In genomic region chr16:1297413-1297773, GRCh38 we compare ENCODE assay signal across 17 cellular contexts. TPM values are rescaled to one million over a fixed set of nuclear protein-coding genes. Genes with fewer than 3 reads are reported as not detected.
A peak's percentile ranks its signal among the peaks of the same experiment; 100 is the strongest.
DNase-seq lines count a peak whose midpoint lies in the region; ATAC-seq and TF ChIP-seq lines count a peak whose summit lies in the region.
"Had no signal": no experiment of that assay in that cellular context is flagged by ENCODE, and none has a peak within 500 bp of the region (broad histone marks: within the 10 kb centered on the region; RNA-seq: fewer than 3 reads in every experiment).

No MANE protein-coding gene starts in this region.

- H3K4me1 ChIP-seq in heart right ventricle, result peaks cover 3 to 16% (median 7%) of the 10 kb centered on the region in 9 donors
- H3K4me1 ChIP-seq in adrenal gland (replicated peaks in 1 of 2), result peaks cover 4 to 12% of the 10 kb centered on the region in 2 donors
- peaks cover 10% of the 10 kb centered on the region for H3K4me1 ChIP-seq in mesenchymal stem cell (ENCODE audit: control insufficient read depth, insufficient read depth, low read depth, low read length)
- H3K4me1 ChIP-seq in stomach, result peaks cover 19 to 27% (median 21%) of the 10 kb centered on the region in 4 donors
- H3K4me1 ChIP-seq: SJCRH30 had no signal

- TF ChIP-seq POLR2A in adrenal gland (IDR thresholded peaks at IDR 0.05) (no peak), stomach (IDR thresholded peaks at IDR 0.05) (no peak)

- no peaks in the 10 kb centered on the region for H3K9me3 Mint-ChIP-seq in type B pancreatic cell
- no peaks in the 10 kb centered on the region for H3K9me3 Mint-ChIP-seq in CD4-positive, alpha-beta T cell

- H2BK12ac ChIP-seq in mesenchymal stem cell (ENCODE audit: low read length in 2 of 2), result no peak overlapping the region

- H2BK15ac ChIP-seq in mesenchymal stem cell (ENCODE audit: low read depth, poor library complexity, severe bottlenecking), result no peak overlapping the region

- H3K27me3 Mint-ChIP-seq in type B pancreatic cell, result peaks cover 31% of the 10 kb centered on the region
- H3K27me3 Mint-ChIP-seq in CD4-positive, alpha-beta T cell, result peaks cover 43% of the 10 kb centered on the region

- TF ChIP-seq EP300 in stomach (IDR thresholded peaks at IDR 0.05), result no peak

- no peak overlapping the region for H2BK120ac ChIP-seq in mesenchymal stem cell (ENCODE audit: low read depth, low read length)

- no peaks in the 10 kb centered on the region for H3K9me3 ChIP-seq in heart right ventricle
- no peaks in the 10 kb centered on the region for H3K9me3 ChIP-seq in adrenal gland (replicated peaks in 1 of 3)
- no peaks in the 10 kb centered on the region for H3K9me3 ChIP-seq in mesenchymal stem cell (ENCODE audit: control insufficient read depth, low read length)
- no peaks in the 10 kb centered on the region for H3K9me3 ChIP-seq in stomach
- no peaks in the 10 kb centered on the region for H3K9me3 ChIP-seq in CD4-positive, alpha-beta T cell (ENCODE audit: control insufficient read depth, low read length)
- H3K9me3 ChIP-seq: SJCRH30 had no signal

- no peak overlapping the region for H3K4ac ChIP-seq in mesenchymal stem cell (ENCODE audit: low read depth in 1 of 2, low read length in 2 of 2)

- POLR2A ChIA-PET in CD4-positive, alpha-beta T cell (lab: Charles Lee), result interaction anchor here (1.3 kb wide), 1 partner anchor 12 kb away, joined by 3 read pairs; the partner anchor contains the start of gene UBE2I

- no peak for TF ChIP-seq CTCF in heart right ventricle (IDR thresholded peaks at IDR 0.05)
- TF ChIP-seq CTCF in adrenal gland (IDR thresholded peaks at IDR 0.05), result no peak
- no peak for TF ChIP-seq CTCF in type B pancreatic cell (conservative IDR thresholded peaks at IDR 0.05)
- TF ChIP-seq CTCF in stomach (IDR thresholded peaks at IDR 0.05), result no peak
- no peak for TF ChIP-seq CTCF in CD4-positive, alpha-beta T cell (IDR thresholded peaks at IDR 0.05)

- 52 to 58% methylated on average over 4 of the region's 4 CpGs for WGBS in heart right ventricle, 2 donors
- 40 to 51% (median 49%) methylated on average over 4 of the region's 4 CpGs for WGBS in adrenal gland, 4 donors
- 69% methylated on average over 3 of the region's 4 CpGs for WGBS in mesenchymal stem cell
- 45 to 56% (median 52%) methylated on average over 4 of the region's 4 CpGs for WGBS in stomach, 5 donors

- no peak overlapping the region for H2AFZ ChIP-seq in mesenchymal stem cell (ENCODE audit: low read depth, low read length)

- intact Hi-C loops in heart right ventricle (cut with DNase I), result no loop called here
- intact Hi-C loops in cardiac septum (cut with DNase I), result no loop called here
- intact Hi-C loops in adrenal gland (cut with DNase I), result no loop called here
- intact Hi-C loops in posterior vena cava (cut with DNase I), result no loop called here
- intact Hi-C loops in stomach (cut with DNase I; ENCODE audit: low total_unique reads), result no loop called here
- intact Hi-C loops in CD4-positive, alpha-beta T cell (cut with DNase I, micrococcal nuclease), result no loop called here

- H3K23ac ChIP-seq in mesenchymal stem cell (ENCODE audit: low read length in 2 of 2), result no peak overlapping the region

- H3K4me3 ChIP-seq in heart right ventricle (no peak overlapping the region), adrenal gland (no peak overlapping the region), mesenchymal stem cell (ENCODE audit: insufficient read depth in 1 of 2, low read depth in 1 of 2, low read length in 2 of 2) (no peak overlapping the region), stomach (no peak overlapping the region)
- H3K4me3 ChIP-seq: dorsolateral prefrontal cortex, SJCRH30 had no signal

- no peak for ATAC-seq in heart right ventricle
- no peak for ATAC-seq in CD4-positive, alpha-beta T cell (ENCODE audit: poor library complexity)

- H3K4me2 ChIP-seq in mesenchymal stem cell (ENCODE audit: low read length, poor library complexity, severe bottlenecking), result no peak overlapping the region

- H3K4me1 Mint-ChIP-seq in type B pancreatic cell (ENCODE audit: unreplicated experiment), result peaks cover 10% of the 10 kb centered on the region
- peaks cover 6% of the 10 kb centered on the region for H3K4me1 Mint-ChIP-seq in CD4-positive, alpha-beta T cell (ENCODE audit: low read depth)

- no peak overlapping the region for H2AK5ac ChIP-seq in mesenchymal stem cell (ENCODE audit: low read length, severe bottlenecking)

- no peaks in the 10 kb centered on the region for H3K79me1 ChIP-seq in mesenchymal stem cell (replicated peaks; ENCODE audit: low read length, poor library complexity, severe bottlenecking)

- no peak overlapping the region for H2BK5ac ChIP-seq in mesenchymal stem cell (ENCODE audit: low read depth, low read length, poor library complexity, severe bottlenecking)

- no peaks in the 10 kb centered on the region for H3K36me3 ChIP-seq in heart right ventricle
- no peaks in the 10 kb centered on the region for H3K36me3 ChIP-seq in adrenal gland (replicated peaks in 1 of 2)
- no peaks in the 10 kb centered on the region for H3K36me3 ChIP-seq in mesenchymal stem cell (ENCODE audit: control insufficient read depth in 1 of 2, insufficient read depth in 2 of 2, low read depth in 1 of 2, low read length in 2 of 2)
- no peaks in the 10 kb centered on the region for H3K36me3 ChIP-seq in stomach
- H3K36me3 ChIP-seq: SJCRH30 had no signal

- no peak overlapping the region for H3K14ac ChIP-seq in mesenchymal stem cell (ENCODE audit: low read length in 2 of 2)

- H3K27ac ChIP-seq in heart right ventricle (peak overlapping the region in 8 of 10 donors; percentile 40 to 76 (median 68)), adrenal gland (peak overlapping the region in 4 of 5 donors; percentile 53 to 86 (median 76)), mesenchymal stem cell (ENCODE audit: low read length, poor library complexity, severe bottlenecking) (no peak overlapping the region), stomach (no peak overlapping the region)
- H3K27ac ChIP-seq in CD4-positive, alpha-beta T cell (ENCODE audit: low read depth, low read length), result no peak overlapping the region
- H3K27ac ChIP-seq: dorsolateral prefrontal cortex, SJCRH30 had no signal

- peak overlapping the region in 1 of 2 experiments; percentile 42 for H3K18ac ChIP-seq in mesenchymal stem cell (ENCODE audit: low read depth in 1 of 2, low read length in 2 of 2)

- no peaks in the 10 kb centered on the region for H3K36me3 Mint-ChIP-seq in type B pancreatic cell
- no peaks in the 10 kb centered on the region for H3K36me3 Mint-ChIP-seq in CD4-positive, alpha-beta T cell (ENCODE audit: low read depth)

- peaks cover 0 to 54% (median 50%) of the 10 kb centered on the region in 7 donors for H3K27me3 ChIP-seq in heart right ventricle
- H3K27me3 ChIP-seq in adrenal gland, result no peaks in the 10 kb centered on the region
- peaks cover 28 to 52% of the 10 kb centered on the region in 2 experiments for H3K27me3 ChIP-seq in mesenchymal stem cell (ENCODE audit: control insufficient read depth in 1 of 2, insufficient read depth in 1 of 2, low read length in 2 of 2)
- peaks cover 4 to 74% (median 7%) of the 10 kb centered on the region in 3 donors for H3K27me3 ChIP-seq in stomach
- H3K27me3 ChIP-seq in CD4-positive, alpha-beta T cell (ENCODE audit: control insufficient read depth, insufficient read depth, low read length), result peaks cover 3% of the 10 kb centered on the region

- H3K9ac ChIP-seq in mesenchymal stem cell (ENCODE audit: low read length), result peak overlapping the region; percentile 73

- H4K91ac ChIP-seq in mesenchymal stem cell (ENCODE audit: low read length), result no peak overlapping the region

- no peak overlapping the region for H3K4me3 Mint-ChIP-seq in type B pancreatic cell
- H3K4me3 Mint-ChIP-seq in CD4-positive, alpha-beta T cell, result no peak overlapping the region

- H3K27ac Mint-ChIP-seq in type B pancreatic cell, result peak overlapping the region; percentile 76
- H3K27ac Mint-ChIP-seq in CD4-positive, alpha-beta T cell, result no peak overlapping the region

- CTCF ChIA-PET in CD4-positive, alpha-beta T cell (lab: Charles Lee), result interaction anchor here (0.6 kb wide), 1 partner anchor 879 kb away, joined by 4 read pairs; no protein-coding TSS in a partner anchor

- H4K8ac ChIP-seq in mesenchymal stem cell (ENCODE audit: low read length), result peak overlapping the region; percentile 48

- DNase-seq in heart right ventricle (no peak), cardiac septum (ENCODE audit: low spot score) (no peak), adrenal gland (no peak), mesenchymal stem cell (no peak), type B pancreatic cell (ENCODE audit: extremely low spot score, unreplicated experiment) (no peak), posterior vena cava (ENCODE audit: low spot score) (no peak), stomach (no peak)
- no peak for DNase-seq in CD4-positive, alpha-beta T cell
- DNase-seq: activated CD8-positive, alpha-beta memory T cell treated with anti-CD3 and anti-CD28 coated beads for 24 hours; activated gamma-delta T cell; dorsolateral prefrontal cortex; NCI-H1930; SJCRH30; stimulated activated CD4-positive, alpha-beta T cell treated with anti-CD3 and anti-CD28 coated beads, Interleukin-2, amount 100 ng/mL, for 48 hours had no signal

RNA-seq across cellular contexts. Expression of gene UBE2I, which starts 12.0 kb away (rescaled TPM):
- total RNA-seq in heart right ventricle (10 to 100 TPM; 70.6 to 99.8 (median 84.6) TPM), cardiac septum (86.6 TPM), adrenal gland (100 to 1,000 TPM in 4 of 8 donors, 10 to 100 TPM in 4; 54.6 to 142 (median 105) TPM), type B pancreatic cell (ENCODE audit: low replicate concordance) (157 and 170 TPM in 2 replicates), posterior vena cava (10 to 100 TPM; 68.0 to 68.4 TPM), stomach (10 to 100 TPM; 42.0 to 71.0 (median 48.0) TPM)
- polyA plus RNA-seq in heart right ventricle (10 to 100 TPM; 63.1 to 76.4 TPM), adrenal gland (100 to 1,000 TPM in 1 of 3 donors, 10 to 100 TPM in 2; 61.9 to 203 (median 70.1) TPM), stomach (10 to 100 TPM; 42.2 to 48.2 (median 42.6) TPM)
- polyA plus RNA-seq in mesenchymal stem cell (2013, experiment 1 of 2), result 146 TPM
- polyA plus RNA-seq in mesenchymal stem cell (2013, experiment 2 of 2), result 147 TPM
- total RNA-seq in CD4-positive, alpha-beta T cell, result 100 to 1,000 TPM; 247 to 252 TPM

RNA-seq across cellular contexts. Expression of gene BAIAP3, which starts 36.1 kb away (rescaled TPM):
- 1 to 10 TPM in 9 of 10 donors, under 1 TPM in 1; 0.37 to 3.8 (median 2.0) TPM for total RNA-seq in heart right ventricle
- polyA plus RNA-seq in heart right ventricle, result 1 to 10 TPM; 1.4 to 6.8 TPM
- 3.8 TPM for total RNA-seq in cardiac septum
- total RNA-seq in adrenal gland, result 10 to 100 TPM in 4 of 8 donors, 1 to 10 TPM in 3, under 1 TPM in 1; 0.79 to 25.4 (median 14.9) TPM
- 100 to 1,000 TPM in 1 of 3 donors, 10 to 100 TPM in 2; 11.9 to 129 (median 20.7) TPM for polyA plus RNA-seq in adrenal gland
- polyA plus RNA-seq in mesenchymal stem cell (2013, experiment 1 of 2), result 3.2 TPM
- 3.6 TPM for polyA plus RNA-seq in mesenchymal stem cell (2013, experiment 2 of 2)
- 5.0 and 6.9 TPM in 2 replicates for total RNA-seq in type B pancreatic cell (ENCODE audit: low replicate concordance)
- total RNA-seq in posterior vena cava, result under 1 TPM; 0.24 to 0.56 TPM
- total RNA-seq in stomach, result 10 to 100 TPM in 1 of 5 donors, 1 to 10 TPM in 4; 3.7 to 94.7 (median 6.7) TPM
- 1 to 10 TPM; 1.5 to 3.6 (median 2.5) TPM for polyA plus RNA-seq in stomach
- 10 to 100 TPM; 19.6 to 21.5 TPM for total RNA-seq in CD4-positive, alpha-beta T cell

RNA-seq across cellular contexts. Expression of gene TPSD1, which starts 41.5 kb away (rescaled TPM):
- total RNA-seq in heart right ventricle (under 1 TPM in 3 of 10 donors, not detected in 7; 0.28 to 0.44 (median 0.33) TPM), cardiac septum (not detected), adrenal gland (not detected), type B pancreatic cell (ENCODE audit: low replicate concordance) (not detected in 2 replicates), posterior vena cava (1 to 10 TPM in 1 of 2 donors, under 1 TPM in 1; 0.57 to 4.1 TPM), stomach (1 to 10 TPM in 1 of 5 donors, not detected in 4; 7.6 TPM)
- polyA plus RNA-seq in heart right ventricle (under 1 TPM; 0.12 to 0.51 TPM), adrenal gland (under 1 TPM in 1 of 3 donors, not detected in 2; 0.24 TPM), stomach (1 to 10 TPM in 2 of 3 donors, under 1 TPM in 1; 0.70 to 6.4 (median 2.6) TPM)
- polyA plus RNA-seq in mesenchymal stem cell (2013, experiment 1 of 2), result not detected
- polyA plus RNA-seq in mesenchymal stem cell (2013, experiment 2 of 2), result not detected
- total RNA-seq in CD4-positive, alpha-beta T cell, result not detected
- total RNA-seq: H1, mononuclear cell, SJCRH30 had no signal
- polyA plus RNA-seq: AG04450 had no signal

RNA-seq across cellular contexts. Expression of gene TSR3, which starts 54.3 kb away (rescaled TPM):
- total RNA-seq in heart right ventricle (10 to 100 TPM; 41.5 to 63.6 (median 56.0) TPM), cardiac septum (55.0 TPM), adrenal gland (100 to 1,000 TPM in 3 of 8 donors, 10 to 100 TPM in 5; 49.8 to 258 (median 76.1) TPM), type B pancreatic cell (ENCODE audit: low replicate concordance) (53.1 and 54.0 TPM in 2 replicates), posterior vena cava (10 to 100 TPM; 40.4 to 40.7 TPM), stomach (100 to 1,000 TPM in 1 of 5 donors, 10 to 100 TPM in 3, 1 to 10 TPM in 1; 9.3 to 441 (median 41.1) TPM)
- polyA plus RNA-seq in heart right ventricle (10 to 100 TPM; 43.7 to 83.4 TPM), adrenal gland (10 to 100 TPM; 13.7 to 42.8 (median 39.2) TPM), stomach (10 to 100 TPM; 65.6 to 74.5 (median 71.9) TPM)
- polyA plus RNA-seq in mesenchymal stem cell (2013, experiment 1 of 2), result 43.6 TPM
- polyA plus RNA-seq in mesenchymal stem cell (2013, experiment 2 of 2), result 42.3 TPM
- total RNA-seq in CD4-positive, alpha-beta T cell, result 10 to 100 TPM; 19.9 to 21.4 TPM

RNA-seq across cellular contexts. Expression of gene GNPTG, which starts 54.3 kb away (rescaled TPM):
- total RNA-seq in heart right ventricle (10 to 100 TPM; 24.8 to 43.4 (median 29.9) TPM), cardiac septum (32.3 TPM), adrenal gland (100 to 1,000 TPM; 213 to 332 (median 284) TPM), type B pancreatic cell (ENCODE audit: low replicate concordance) (55.6 and 68.5 TPM in 2 replicates), posterior vena cava (10 to 100 TPM; 48.4 to 55.6 TPM), stomach (10 to 100 TPM; 32.5 to 87.9 (median 42.0) TPM)
- polyA plus RNA-seq in heart right ventricle (10 to 100 TPM; 44.5 to 56.3 TPM), adrenal gland (100 to 1,000 TPM in 2 of 3 donors, 10 to 100 TPM in 1; 95.9 to 659 (median 362) TPM), stomach (10 to 100 TPM; 30.0 to 56.1 (median 30.4) TPM)
- polyA plus RNA-seq in mesenchymal stem cell (2013, experiment 1 of 2), result 46.5 TPM
- polyA plus RNA-seq in mesenchymal stem cell (2013, experiment 2 of 2), result 45.8 TPM
- total RNA-seq in CD4-positive, alpha-beta T cell, result 10 to 100 TPM; 27.6 to 32.0 TPM

Comparison
In these comparisons a context has a peak if more than half of its experiments do, and no peak if none do; other contexts are left out.
1. H3K27ac ChIP-seq: peak in heart right ventricle (8 of 10) and adrenal gland (4 of 5); none in mesenchymal stem cell (single experiment), stomach (0 of 5) and CD4-positive, alpha-beta T cell (single experiment).